Comparison of ENCODE assay signal across 38 cellular contexts in the genomic region with DNA sequence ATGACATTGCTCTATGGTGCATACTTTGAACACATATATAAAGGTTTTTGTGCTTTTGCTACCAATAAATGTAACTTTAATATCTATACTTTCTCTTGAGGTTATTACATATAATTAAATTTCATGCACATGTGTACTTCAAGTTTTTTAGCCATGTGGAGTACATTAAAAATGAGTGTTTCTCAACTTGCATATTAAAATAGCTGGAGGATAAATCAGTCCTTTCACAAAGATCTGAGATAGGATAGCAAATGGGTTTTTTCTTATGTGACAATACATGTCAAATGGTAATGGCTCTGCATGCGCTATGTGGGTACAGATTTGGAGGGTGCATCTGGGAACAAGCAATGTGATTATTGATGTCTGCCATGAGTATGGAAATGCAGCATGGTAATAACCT. TPM values are rescaled to one million over a fixed set of nuclear protein-coding genes. Genes with fewer than 3 reads are reported as not detected.
"Had no signal": no experiment of that assay in that cellular context is flagged by ENCODE, and none has a peak within 500 bp of the region (broad histone marks: within the 10 kb centered on the region; RNA-seq: fewer than 3 reads in every experiment).

No MANE protein-coding gene starts in this region.

- H3K27ac ChIP-seq: KMS-11 had no signal

- H3K9me3 ChIP-seq: MG63 had no signal

- DNase-seq: Karpas-422, Kasumi-1, KG1, MG63, MM.1S, MV-4-11, NCI-H1048, NCI-H1092, NCI-H1092 treated with DMSO at 0.1 percent for 48 hours, NCI-H1105, NCI-H1105 treated with DMSO at 0.1 percent for 48 hours, NCI-H1417, NCI-H1417 treated with DMSO at 0.1 percent for 48 hours, NCI-H1436, NCI-H1436 treated with DMSO at 0.1 percent for 48 hours, NCI-H146, NCI-H1694, NCI-H1694 treated with DMSO at 0.1 percent for 48 hours, NCI-H187, NCI-H187 treated with DMSO at 0.1 percent for 48 hours, NCI-H1930, NCI-H2029, NCI-H2029 treated with DMSO at 0.1 percent for 48 hours, NCI-H2081, NCI-H2081 treated with DMSO at 0.1 percent for 48 hours, NCI-H2107, NCI-H2171, NCI-H2171 treated with DMSO at 0.1 percent for 48 hours, NCI-H2227 treated with DMSO at 0.1 percent for 48 hours, NCI-H226, NCI-H345, NCI-H446, NCI-H446 treated with DMSO at 0.1 percent for 48 hours had no signal

- H3K9ac ChIP-seq: KMS-11 had no signal

- H3K4me2 ChIP-seq: KMS-11 had no signal

- H3K4me3 ChIP-seq: MG63 had no signal

- H3K36me3 ChIP-seq: MG63 had no signal

RNA-seq across cellular contexts. Expression of gene COL6A6, which starts 48.7 kb away (rescaled TPM):
- total RNA-seq: LHCN-M2, M059J, MCF 10A, NCI-H460 had no signal
